In the genomic region with DNA sequence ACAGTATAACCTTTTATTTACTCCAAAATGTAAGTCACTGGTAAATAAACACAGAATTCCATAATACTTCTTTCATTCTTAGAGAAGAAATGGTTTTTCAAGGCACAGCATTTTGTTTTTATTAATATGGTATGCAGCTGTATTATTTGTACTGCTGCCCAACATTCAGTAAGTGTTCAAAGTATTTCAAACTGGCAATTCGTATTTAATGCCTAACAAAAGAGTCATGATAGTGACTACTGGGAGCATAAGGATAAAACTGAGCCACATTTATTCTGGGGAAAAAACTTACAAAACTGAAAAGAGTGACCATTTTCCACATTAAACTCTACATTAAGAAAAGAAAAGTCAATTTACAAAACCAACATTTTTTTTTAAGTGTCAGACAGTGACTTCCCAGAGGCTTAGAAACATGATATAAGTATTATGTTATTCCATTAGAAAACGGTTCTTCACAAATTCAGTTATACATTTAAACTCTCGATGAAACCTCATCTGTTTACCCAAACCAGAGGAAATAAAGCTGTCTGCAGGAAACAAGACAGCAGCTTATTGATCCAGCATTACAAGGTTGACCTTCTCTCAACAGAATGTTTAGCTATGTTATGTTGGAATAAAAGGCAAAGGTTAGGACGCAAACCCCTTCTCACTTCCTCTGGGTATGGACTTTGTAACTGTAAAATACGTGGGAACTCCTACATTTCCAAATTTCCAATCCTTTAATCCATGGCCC, we compare ENCODE assay signal across 1 cellular context.
TF ChIP-seq lines count a peak whose summit lies in the region.

No MANE protein-coding gene starts in this region.

TF ChIP-seq in HepG2, 621 proteins besides CTCF, POLR2A, EP300 and RAD21 (continued from another document and continues in another):
- TF ChIP-seq, protein P1, sequence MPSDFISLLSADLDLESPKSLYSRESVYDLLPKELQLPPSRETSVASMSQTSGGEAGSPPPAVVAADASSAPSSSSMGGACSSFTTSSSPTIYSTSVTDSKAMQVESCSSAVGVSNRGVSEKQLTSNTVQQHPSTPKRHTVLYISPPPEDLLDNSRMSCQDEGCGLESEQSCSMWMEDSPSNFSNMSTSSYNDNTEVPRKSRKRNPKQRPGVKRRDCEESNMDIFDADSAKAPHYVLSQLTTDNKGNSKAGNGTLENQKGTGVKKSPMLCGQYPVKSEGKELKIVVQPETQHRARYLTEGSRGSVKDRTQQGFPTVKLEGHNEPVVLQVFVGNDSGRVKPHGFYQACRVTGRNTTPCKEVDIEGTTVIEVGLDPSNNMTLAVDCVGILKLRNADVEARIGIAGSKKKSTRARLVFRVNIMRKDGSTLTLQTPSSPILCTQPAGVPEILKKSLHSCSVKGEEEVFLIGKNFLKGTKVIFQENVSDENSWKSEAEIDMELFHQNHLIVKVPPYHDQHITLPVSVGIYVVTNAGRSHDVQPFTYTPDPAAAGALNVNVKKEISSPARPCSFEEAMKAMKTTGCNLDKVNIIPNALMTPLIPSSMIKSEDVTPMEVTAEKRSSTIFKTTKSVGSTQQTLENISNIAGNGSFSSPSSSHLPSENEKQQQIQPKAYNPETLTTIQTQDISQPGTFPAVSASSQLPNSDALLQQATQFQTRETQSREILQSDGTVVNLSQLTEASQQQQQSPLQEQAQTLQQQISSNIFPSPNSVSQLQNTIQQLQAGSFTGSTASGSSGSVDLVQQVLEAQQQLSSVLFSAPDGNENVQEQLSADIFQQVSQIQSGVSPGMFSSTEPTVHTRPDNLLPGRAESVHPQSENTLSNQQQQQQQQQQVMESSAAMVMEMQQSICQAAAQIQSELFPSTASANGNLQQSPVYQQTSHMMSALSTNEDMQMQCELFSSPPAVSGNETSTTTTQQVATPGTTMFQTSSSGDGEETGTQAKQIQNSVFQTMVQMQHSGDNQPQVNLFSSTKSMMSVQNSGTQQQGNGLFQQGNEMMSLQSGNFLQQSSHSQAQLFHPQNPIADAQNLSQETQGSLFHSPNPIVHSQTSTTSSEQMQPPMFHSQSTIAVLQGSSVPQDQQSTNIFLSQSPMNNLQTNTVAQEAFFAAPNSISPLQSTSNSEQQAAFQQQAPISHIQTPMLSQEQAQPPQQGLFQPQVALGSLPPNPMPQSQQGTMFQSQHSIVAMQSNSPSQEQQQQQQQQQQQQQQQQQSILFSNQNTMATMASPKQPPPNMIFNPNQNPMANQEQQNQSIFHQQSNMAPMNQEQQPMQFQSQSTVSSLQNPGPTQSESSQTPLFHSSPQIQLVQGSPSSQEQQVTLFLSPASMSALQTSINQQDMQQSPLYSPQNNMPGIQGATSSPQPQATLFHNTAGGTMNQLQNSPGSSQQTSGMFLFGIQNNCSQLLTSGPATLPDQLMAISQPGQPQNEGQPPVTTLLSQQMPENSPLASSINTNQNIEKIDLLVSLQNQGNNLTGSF (CRISPR knock-in tag; IDR thresholded peaks at IDR 0.05): no peak
- TF ChIP-seq ARNT (IDR thresholded peaks at IDR 0.05) (no peak), MEIS2 (CRISPR knock-in tag; IDR thresholded peaks at IDR 0.05) (no peak), ZNF850 (CRISPR knock-in tag; conservative IDR thresholded peaks at IDR 0.05) (no peak), JARID2 (CRISPR knock-in tag; IDR thresholded peaks at IDR 0.05; ENCODE audit: insufficient replicate concordance) (no peak), ZBTB7B (CRISPR knock-in tag; IDR thresholded peaks at IDR 0.05) (peak; percentile 73; the same call in 1 of the 2 replicates), ZNF530 (CRISPR knock-in tag; IDR thresholded peaks at IDR 0.05; ENCODE audit: low read depth) (no peak), HNF4A (CRISPR knock-in tag; IDR thresholded peaks at IDR 0.05) (peak; percentile 99), NFKB2 (CRISPR knock-in tag; IDR thresholded peaks at IDR 0.05; ENCODE audit: borderline replicate concordance) (no peak), KLF6 (CRISPR knock-in tag; IDR thresholded peaks at IDR 0.05) (0 out of 2 replicates have a peak, but pooled peaks have one; percentile 52), ZSCAN25 (CRISPR knock-in tag; IDR thresholded peaks at IDR 0.05) (no peak), ZNF761 (CRISPR knock-in tag; conservative IDR thresholded peaks at IDR 0.05) (0 out of 2 replicates have a peak, but pooled peaks have one; percentile 75), ZNF496 (CRISPR knock-in tag; IDR thresholded peaks at IDR 0.05; ENCODE audit: insufficient replicate concordance) (no peak), TCF7 (IDR thresholded peaks at IDR 0.05; ENCODE audit: low read depth) (peak; percentile 85), RXRA (CRISPR knock-in tag; IDR thresholded peaks at IDR 0.05) (no peak; the same call in 1 of the 2 replicates), ZNF644 (CRISPR knock-in tag; IDR thresholded peaks at IDR 0.05; ENCODE audit: low read depth) (peak; percentile 88), KAT8 (CRISPR knock-in tag; IDR thresholded peaks at IDR 0.05) (peak; percentile 40), ZNF136 (CRISPR knock-in tag; IDR thresholded peaks at IDR 0.05; ENCODE audit: low read depth) (no peak), MATR3 (CRISPR knock-in tag; IDR thresholded peaks at IDR 0.05) (no peak), PHF21A (CRISPR knock-in tag; IDR thresholded peaks at IDR 0.05) (peak; percentile 97), MYC (CRISPR knock-in tag; IDR thresholded peaks at IDR 0.05; ENCODE audit: borderline replicate concordance) (no peak), ZKSCAN5 (CRISPR knock-in tag; IDR thresholded peaks at IDR 0.05) (peak; percentile 95), ZNF672 (CRISPR knock-in tag; IDR thresholded peaks at IDR 0.05) (no peak), FOXJ3 (CRISPR knock-in tag; IDR thresholded peaks at IDR 0.05; ENCODE audit: borderline replicate concordance) (peak; percentile 97), ZNF101 (CRISPR knock-in tag; IDR thresholded peaks at IDR 0.05; ENCODE audit: borderline replicate concordance, low read depth) (no peak), BRCA1 (CRISPR knock-in tag; IDR thresholded peaks at IDR 0.05) (no peak), ZNF589 (CRISPR knock-in tag; conservative IDR thresholded peaks at IDR 0.05) (no peak), ZNF556 (CRISPR knock-in tag; IDR thresholded peaks at IDR 0.05; ENCODE audit: borderline replicate concordance) (peak; percentile 95; the same call in 1 of the 2 replicates), ZBTB20 (CRISPR knock-in tag; IDR thresholded peaks at IDR 0.05; ENCODE audit: borderline replicate concordance, low read depth) (peak; percentile 98), TOPORS (CRISPR knock-in tag; IDR thresholded peaks at IDR 0.05) (peak; percentile 65; the same call in 1 of the 2 replicates)
- TF ChIP-seq, protein P2, sequence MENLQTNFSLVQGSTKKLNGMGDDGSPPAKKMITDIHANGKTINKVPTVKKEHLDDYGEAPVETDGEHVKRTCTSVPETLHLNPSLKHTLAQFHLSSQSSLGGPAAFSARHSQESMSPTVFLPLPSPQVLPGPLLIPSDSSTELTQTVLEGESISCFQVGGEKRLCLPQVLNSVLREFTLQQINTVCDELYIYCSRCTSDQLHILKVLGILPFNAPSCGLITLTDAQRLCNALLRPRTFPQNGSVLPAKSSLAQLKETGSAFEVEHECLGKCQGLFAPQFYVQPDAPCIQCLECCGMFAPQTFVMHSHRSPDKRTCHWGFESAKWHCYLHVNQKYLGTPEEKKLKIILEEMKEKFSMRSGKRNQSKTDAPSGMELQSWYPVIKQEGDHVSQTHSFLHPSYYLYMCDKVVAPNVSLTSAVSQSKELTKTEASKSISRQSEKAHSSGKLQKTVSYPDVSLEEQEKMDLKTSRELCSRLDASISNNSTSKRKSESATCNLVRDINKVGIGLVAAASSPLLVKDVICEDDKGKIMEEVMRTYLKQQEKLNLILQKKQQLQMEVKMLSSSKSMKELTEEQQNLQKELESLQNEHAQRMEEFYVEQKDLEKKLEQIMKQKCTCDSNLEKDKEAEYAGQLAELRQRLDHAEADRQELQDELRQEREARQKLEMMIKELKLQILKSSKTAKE (CRISPR knock-in tag; IDR thresholded peaks at IDR 0.05; ENCODE audit: borderline replicate concordance): peak; percentile 90
- TF ChIP-seq, protein P3, sequence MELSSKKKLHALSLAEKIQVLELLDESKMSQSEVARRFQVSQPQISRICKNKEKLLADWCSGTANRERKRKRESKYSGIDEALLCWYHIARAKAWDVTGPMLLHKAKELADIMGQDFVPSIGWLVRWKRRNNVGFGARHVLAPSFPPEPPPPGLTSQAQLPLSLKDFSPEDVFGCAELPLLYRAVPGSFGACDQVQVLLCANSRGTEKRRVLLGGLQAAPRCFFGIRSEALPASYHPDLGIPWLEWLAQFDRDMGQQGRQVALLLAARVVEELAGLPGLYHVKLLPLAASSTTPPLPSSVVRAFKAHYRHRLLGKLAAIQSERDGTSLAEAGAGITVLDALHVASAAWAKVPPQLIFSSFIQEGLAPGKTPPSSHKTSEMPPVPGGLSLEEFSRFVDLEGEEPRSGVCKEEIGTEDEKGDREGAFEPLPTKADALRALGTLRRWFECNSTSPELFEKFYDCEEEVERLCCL (CRISPR knock-in tag; IDR thresholded peaks at IDR 0.05; ENCODE audit: borderline replicate concordance): no peak
- TF ChIP-seq, protein P4, sequence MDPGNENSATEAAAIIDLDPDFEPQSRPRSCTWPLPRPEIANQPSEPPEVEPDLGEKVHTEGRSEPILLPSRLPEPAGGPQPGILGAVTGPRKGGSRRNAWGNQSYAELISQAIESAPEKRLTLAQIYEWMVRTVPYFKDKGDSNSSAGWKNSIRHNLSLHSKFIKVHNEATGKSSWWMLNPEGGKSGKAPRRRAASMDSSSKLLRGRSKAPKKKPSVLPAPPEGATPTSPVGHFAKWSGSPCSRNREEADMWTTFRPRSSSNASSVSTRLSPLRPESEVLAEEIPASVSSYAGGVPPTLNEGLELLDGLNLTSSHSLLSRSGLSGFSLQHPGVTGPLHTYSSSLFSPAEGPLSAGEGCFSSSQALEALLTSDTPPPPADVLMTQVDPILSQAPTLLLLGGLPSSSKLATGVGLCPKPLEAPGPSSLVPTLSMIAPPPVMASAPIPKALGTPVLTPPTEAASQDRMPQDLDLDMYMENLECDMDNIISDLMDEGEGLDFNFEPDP (CRISPR knock-in tag; conservative IDR thresholded peaks at IDR 0.05): no peak
- TF ChIP-seq, protein P5, sequence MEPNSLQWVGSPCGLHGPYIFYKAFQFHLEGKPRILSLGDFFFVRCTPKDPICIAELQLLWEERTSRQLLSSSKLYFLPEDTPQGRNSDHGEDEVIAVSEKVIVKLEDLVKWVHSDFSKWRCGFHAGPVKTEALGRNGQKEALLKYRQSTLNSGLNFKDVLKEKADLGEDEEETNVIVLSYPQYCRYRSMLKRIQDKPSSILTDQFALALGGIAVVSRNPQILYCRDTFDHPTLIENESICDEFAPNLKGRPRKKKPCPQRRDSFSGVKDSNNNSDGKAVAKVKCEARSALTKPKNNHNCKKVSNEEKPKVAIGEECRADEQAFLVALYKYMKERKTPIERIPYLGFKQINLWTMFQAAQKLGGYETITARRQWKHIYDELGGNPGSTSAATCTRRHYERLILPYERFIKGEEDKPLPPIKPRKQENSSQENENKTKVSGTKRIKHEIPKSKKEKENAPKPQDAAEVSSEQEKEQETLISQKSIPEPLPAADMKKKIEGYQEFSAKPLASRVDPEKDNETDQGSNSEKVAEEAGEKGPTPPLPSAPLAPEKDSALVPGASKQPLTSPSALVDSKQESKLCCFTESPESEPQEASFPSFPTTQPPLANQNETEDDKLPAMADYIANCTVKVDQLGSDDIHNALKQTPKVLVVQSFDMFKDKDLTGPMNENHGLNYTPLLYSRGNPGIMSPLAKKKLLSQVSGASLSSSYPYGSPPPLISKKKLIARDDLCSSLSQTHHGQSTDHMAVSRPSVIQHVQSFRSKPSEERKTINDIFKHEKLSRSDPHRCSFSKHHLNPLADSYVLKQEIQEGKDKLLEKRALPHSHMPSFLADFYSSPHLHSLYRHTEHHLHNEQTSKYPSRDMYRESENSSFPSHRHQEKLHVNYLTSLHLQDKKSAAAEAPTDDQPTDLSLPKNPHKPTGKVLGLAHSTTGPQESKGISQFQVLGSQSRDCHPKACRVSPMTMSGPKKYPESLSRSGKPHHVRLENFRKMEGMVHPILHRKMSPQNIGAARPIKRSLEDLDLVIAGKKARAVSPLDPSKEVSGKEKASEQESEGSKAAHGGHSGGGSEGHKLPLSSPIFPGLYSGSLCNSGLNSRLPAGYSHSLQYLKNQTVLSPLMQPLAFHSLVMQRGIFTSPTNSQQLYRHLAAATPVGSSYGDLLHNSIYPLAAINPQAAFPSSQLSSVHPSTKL (CRISPR knock-in tag; IDR thresholded peaks at IDR 0.05): peak; percentile 100
- TF ChIP-seq, protein P6, sequence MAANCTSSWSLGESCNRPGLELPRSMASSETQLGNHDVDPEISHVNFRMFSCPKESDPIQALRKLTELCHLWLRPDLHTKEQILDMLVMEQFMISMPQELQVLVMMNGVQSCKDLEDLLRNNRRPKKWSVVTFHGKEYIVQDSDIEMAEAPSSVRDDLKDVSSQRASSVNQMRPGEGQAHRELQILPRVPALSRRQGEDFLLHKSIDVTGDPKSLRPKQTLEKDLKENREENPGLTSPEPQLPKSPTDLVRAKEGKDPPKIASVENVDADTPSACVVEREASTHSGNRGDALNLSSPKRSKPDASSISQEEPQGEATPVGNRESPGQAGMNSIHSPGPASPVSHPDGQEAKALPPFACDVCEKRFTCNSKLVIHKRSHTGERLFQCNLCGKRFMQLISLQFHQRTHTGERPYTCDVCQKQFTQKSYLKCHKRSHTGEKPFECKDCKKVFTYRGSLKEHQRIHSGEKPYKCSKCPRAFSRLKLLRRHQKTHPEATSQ (CRISPR knock-in tag; IDR thresholded peaks at IDR 0.05; ENCODE audit: borderline replicate concordance): peak; percentile 84; the same call in 1 of the 2 replicates
- TF ChIP-seq, protein P7, sequence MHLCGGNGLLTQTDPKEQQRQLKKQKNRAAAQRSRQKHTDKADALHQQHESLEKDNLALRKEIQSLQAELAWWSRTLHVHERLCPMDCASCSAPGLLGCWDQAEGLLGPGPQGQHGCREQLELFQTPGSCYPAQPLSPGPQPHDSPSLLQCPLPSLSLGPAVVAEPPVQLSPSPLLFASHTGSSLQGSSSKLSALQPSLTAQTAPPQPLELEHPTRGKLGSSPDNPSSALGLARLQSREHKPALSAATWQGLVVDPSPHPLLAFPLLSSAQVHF (CRISPR knock-in tag; IDR thresholded peaks at IDR 0.05): no peak
